ENCODE assay signal across 10 cellular contexts in genomic region chr13:34155931-34156607, GRCh38.
DNase-seq lines count a peak whose midpoint lies in the region; ATAC-seq, FAIRE-seq and TF ChIP-seq lines count a peak whose summit lies in the region.
"Had no signal": no experiment of that assay in that cellular context is flagged by ENCODE, and none has a peak within 500 bp of the region (broad histone marks: within the 10 kb centered on the region; RNA-seq: fewer than 3 reads in every experiment).

No MANE protein-coding gene starts in this region.

- peak overlapping the region; percentile 60 for H3K9ac ChIP-seq in endocrine pancreas (ENCODE audit: control insufficient read depth, insufficient read depth, low read length)
- H3K9ac ChIP-seq in rectal smooth muscle tissue (ENCODE audit: low read length) = no peak overlapping the region
- H3K9ac ChIP-seq in MM.1S (ENCODE audit: low read length) = no peak overlapping the region

- H3K4me1 Mint-ChIP-seq in endothelial cell (ENCODE audit: unreplicated experiment) = peaks cover 5% of the 10 kb centered on the region
- H3K4me1 Mint-ChIP-seq: immature natural killer cell had no signal

- H3K9me3 ChIP-seq in endocrine pancreas (ENCODE audit: control insufficient read depth, low read length) (no peaks in the 10 kb centered on the region), upper lobe of right lung (no peaks in the 10 kb centered on the region), MM.1S (replicated peaks; ENCODE audit: insufficient read depth, low read length) (no peaks in the 10 kb centered on the region)

- H3K36me3 Mint-ChIP-seq in endothelial cell (ENCODE audit: low read depth, unreplicated experiment) = no peaks in the 10 kb centered on the region

- no peaks in the 10 kb centered on the region for H3K9me2 ChIP-seq in MM.1S (replicated peaks; ENCODE audit: insufficient read depth, low read length)

- H3K4me2 ChIP-seq in MM.1S (ENCODE audit: low read depth, low read length) = no peak overlapping the region

- H3K27me3 Mint-ChIP-seq in endothelial cell (ENCODE audit: unreplicated experiment) = no peaks in the 10 kb centered on the region

- H3K4me3 Mint-ChIP-seq in endothelial cell (ENCODE audit: unreplicated experiment) = no peak overlapping the region
- H3K4me3 Mint-ChIP-seq: immature natural killer cell had no signal

- H3K9me3 Mint-ChIP-seq in endothelial cell (ENCODE audit: unreplicated experiment) = no peaks in the 10 kb centered on the region

- H3K27me3 ChIP-seq in endocrine pancreas (ENCODE audit: control insufficient read depth, insufficient read depth, low read length) (no peaks in the 10 kb centered on the region), rectal smooth muscle tissue (ENCODE audit: control insufficient read depth, insufficient read depth, low read length) (no peaks in the 10 kb centered on the region), upper lobe of right lung (no peaks in the 10 kb centered on the region), MM.1S (replicated peaks; ENCODE audit: insufficient read depth, low read length) (no peaks in the 10 kb centered on the region)

- H3K4me1 ChIP-seq in endocrine pancreas (ENCODE audit: control insufficient read depth, insufficient read depth, low read length) (peaks cover 25% of the 10 kb centered on the region), rectal smooth muscle tissue (ENCODE audit: control insufficient read depth, insufficient read depth, low read length) (peaks cover 11% of the 10 kb centered on the region), upper lobe of right lung (no peaks in the 10 kb centered on the region), MM.1S (ENCODE audit: low read length) (no peaks in the 10 kb centered on the region)

- intact Hi-C loops in upper lobe of right lung (cut with DNase I) = no loop called here

- ATAC-seq in HG03520 (IDR thresholded peaks at IDR 0.05; ENCODE audit: unreplicated experiment) = no peak
- no peak for ATAC-seq in upper lobe of right lung

- peak; percentile 61 for DNase-seq in H4 (ENCODE audit: low spot score)
- DNase-seq in RCC 7860 (ENCODE audit: low spot score) = peak; percentile 54
- DNase-seq in upper lobe of right lung = no peak
- no peak for DNase-seq in MM.1S
- no peak for DNase-seq in endothelial cell (ENCODE audit: low spot score)
- DNase-seq: activated naive CD4-positive, alpha-beta T cell; immature natural killer cell had no signal

- no peaks in the 10 kb centered on the region for H3K36me3 ChIP-seq in endocrine pancreas (ENCODE audit: control insufficient read depth, insufficient read depth, low read length)
- no peaks in the 10 kb centered on the region for H3K36me3 ChIP-seq in rectal smooth muscle tissue (ENCODE audit: control insufficient read depth, insufficient read depth, low read length)
- H3K36me3 ChIP-seq in upper lobe of right lung = no peaks in the 10 kb centered on the region
- H3K36me3 ChIP-seq in MM.1S (replicated peaks; ENCODE audit: insufficient read depth, low read length) = no peaks in the 10 kb centered on the region

- no peak for TF ChIP-seq CTCF in upper lobe of right lung (IDR thresholded peaks at IDR 0.05)
- no peak for TF ChIP-seq CTCF in MM.1S (IDR thresholded peaks at IDR 0.05; ENCODE audit: low read length)
- no peak for TF ChIP-seq CTCF in endothelial cell (IDR thresholded peaks at IDR 0.05; ENCODE audit: unreplicated experiment)

- peak overlapping the region; percentile 60 for H3K27ac ChIP-seq in rectal smooth muscle tissue (ENCODE audit: low read depth, low read length)
- no peak overlapping the region for H3K27ac ChIP-seq in upper lobe of right lung
- H3K27ac ChIP-seq in MM.1S (ENCODE audit: low read length) = no peak overlapping the region

- H3K79me2 ChIP-seq in MM.1S (ENCODE audit: low read length) = no peaks in the 10 kb centered on the region

- peak overlapping the region; percentile 75 for H3K4me3 ChIP-seq in endocrine pancreas (ENCODE audit: control insufficient read depth, insufficient read depth, low read length)
- H3K4me3 ChIP-seq in rectal smooth muscle tissue (ENCODE audit: low read length) = peak overlapping the region; percentile 20
- H3K4me3 ChIP-seq in upper lobe of right lung = no peak overlapping the region
- H3K4me3 ChIP-seq in MM.1S (ENCODE audit: low read length) = no peak overlapping the region

- no peak overlapping the region for H2AFZ ChIP-seq in MM.1S (ENCODE audit: low read length)

- H3K27ac Mint-ChIP-seq in endothelial cell (ENCODE audit: unreplicated experiment) = no peak overlapping the region
- H3K27ac Mint-ChIP-seq: immature natural killer cell had no signal

- no peaks in the 10 kb centered on the region for H3F3A ChIP-seq in MM.1S (ENCODE audit: insufficient read depth, low read length)

- no peaks in the 10 kb centered on the region for H4K20me1 ChIP-seq in MM.1S (ENCODE audit: insufficient read depth, low read length)

- peak; percentile 73 for FAIRE-seq in RCC 7860 (lab: Jason Lieb, UNC)

Comparison
In these comparisons a context has a peak if more than half of its experiments do, and no peak if none do; other contexts are left out.
1. DNase-seq: peak in H4 (single experiment) and RCC 7860 (single experiment); none in upper lobe of right lung (single experiment), MM.1S (single experiment) and endothelial cell (single experiment).
2. H3K4me3 ChIP-seq: peak in endocrine pancreas (single experiment) and rectal smooth muscle tissue (single experiment); none in upper lobe of right lung (single experiment) and MM.1S (single experiment).